In genomic region chr11:11864332-11864731, GRCh38 we compare ENCODE assay signal across 17 cellular contexts. TPM values are rescaled to one million over a fixed set of nuclear protein-coding genes. Genes with fewer than 3 reads are reported as not detected.
DNase-seq lines count a peak whose midpoint lies in the region; ATAC-seq and TF ChIP-seq lines count a peak whose summit lies in the region.
"Had no signal": no experiment of that assay in that cellular context is flagged by ENCODE, and none has a peak within 500 bp of the region (broad histone marks: within the 10 kb centered on the region; RNA-seq: fewer than 3 reads in every experiment).

No MANE protein-coding gene starts in this region.

- ATAC-seq in CD4-positive, CD25-positive, alpha-beta regulatory T cell (ENCODE audit: low read depth in 2 of 2) = no peak
- no peak for ATAC-seq in CD8-positive, alpha-beta T cell
- no peak for ATAC-seq in activated T-helper 17 cell treated with anti-CD3 and anti-CD28 coated beads, Interleukin-2, amount 50 U/mL, for 72 hours (replicated peaks)
- ATAC-seq in memory B cell (ENCODE audit: low read depth) (no peak), HG02840 (IDR thresholded peaks at IDR 0.05; ENCODE audit: low FRiP score, unreplicated experiment) (no peak), HG03571 (IDR thresholded peaks at IDR 0.05; ENCODE audit: unreplicated experiment) (no peak)

- H3K4me1 ChIP-seq in CD4-positive, CD25-positive, alpha-beta regulatory T cell (ENCODE audit: control insufficient read depth, insufficient read depth, low read length, poor library complexity, severe bottlenecking) = peaks cover 29% of the 10 kb centered on the region
- H3K4me1 ChIP-seq in CD8-positive, alpha-beta T cell (ENCODE audit: insufficient read depth, low read length) = peaks cover 32% of the 10 kb centered on the region

- H3K4me3 ChIP-seq in CD4-positive, CD25-positive, alpha-beta regulatory T cell (ENCODE audit: low read depth, low read length) = peak overlapping the region; percentile 52
- no peak overlapping the region for H3K4me3 ChIP-seq in CD8-positive, alpha-beta T cell (ENCODE audit: low read depth, low read length)
- H3K4me3 ChIP-seq: BLaER1, MG63 had no signal

- no peak for DNase-seq in CD4-positive, CD25-positive, alpha-beta regulatory T cell
- no peak for DNase-seq in CD8-positive, alpha-beta T cell
- no peak for DNase-seq in memory B cell (ENCODE audit: low spot score in 2 of 2)
- no peak for DNase-seq in HuH-7.5 (ENCODE audit: low spot score)
- DNase-seq: DMS79, IMR-90, Kasumi-1, MG63, NCI-H1092 treated with DMSO at 0.1 percent for 48 hours, NCI-H510A, NCI-H748 treated with DMSO at 0.1 percent for 48 hours, SHP77, SK-N-SH had no signal

- peaks cover 15% of the 10 kb centered on the region for H3K36me3 Mint-ChIP-seq in CD4-positive, CD25-positive, alpha-beta regulatory T cell
- H3K36me3 Mint-ChIP-seq in CD8-positive, alpha-beta T cell = peaks cover 20% of the 10 kb centered on the region
- peaks cover 5% of the 10 kb centered on the region for H3K36me3 Mint-ChIP-seq in activated T-helper 17 cell treated with anti-CD3 and anti-CD28 coated beads, Interleukin-2, amount 50 U/mL, for 72 hours (ENCODE audit: low read depth)
- H3K36me3 Mint-ChIP-seq in memory B cell = peaks cover 12% of the 10 kb centered on the region

- no peak for TF ChIP-seq CTCF in CD8-positive, alpha-beta T cell (IDR thresholded peaks at IDR 0.05)

- H3K4me3 Mint-ChIP-seq in CD4-positive, CD25-positive, alpha-beta regulatory T cell = peak overlapping the region in 2 of 4 donors; percentile 1 to 50
- H3K4me3 Mint-ChIP-seq in CD8-positive, alpha-beta T cell = peak overlapping the region; percentile 12
- peak overlapping the region; percentile 40 for H3K4me3 Mint-ChIP-seq in activated T-helper 17 cell treated with anti-CD3 and anti-CD28 coated beads, Interleukin-2, amount 50 U/mL, for 72 hours
- H3K4me3 Mint-ChIP-seq in memory B cell = no peak overlapping the region

- no peak overlapping the region for H3K27ac ChIP-seq in CD4-positive, CD25-positive, alpha-beta regulatory T cell (ENCODE audit: insufficient read depth, low read length, poor library complexity, severe bottlenecking)
- no peak overlapping the region for H3K27ac ChIP-seq in CD8-positive, alpha-beta T cell (ENCODE audit: low read depth, low read length)
- H3K27ac ChIP-seq: BLaER1 had no signal

- POLR2A ChIA-PET in CD8-positive, alpha-beta T cell (lab: Charles Lee) = interaction anchor here (0.8 kb wide), 1 partner anchor 21 kb away, joined by 7 read pairs; no protein-coding TSS in a partner anchor

- H3K36me3 ChIP-seq in CD4-positive, CD25-positive, alpha-beta regulatory T cell (ENCODE audit: control insufficient read depth, insufficient read depth, low read length) = no peaks in the 10 kb centered on the region
- H3K36me3 ChIP-seq in CD8-positive, alpha-beta T cell (ENCODE audit: insufficient read depth, low read length) = no peaks in the 10 kb centered on the region

- H3K9me3 ChIP-seq in CD4-positive, CD25-positive, alpha-beta regulatory T cell (ENCODE audit: control insufficient read depth in 2 of 2, low read length in 2 of 2) = no peaks in the 10 kb centered on the region
- H3K9me3 ChIP-seq in CD8-positive, alpha-beta T cell (ENCODE audit: low read length) = no peaks in the 10 kb centered on the region

- H3K27me3 Mint-ChIP-seq in CD4-positive, CD25-positive, alpha-beta regulatory T cell = no peaks in the 10 kb centered on the region
- H3K27me3 Mint-ChIP-seq in CD8-positive, alpha-beta T cell (ENCODE audit: low read depth) = no peaks in the 10 kb centered on the region
- H3K27me3 Mint-ChIP-seq in activated T-helper 17 cell treated with anti-CD3 and anti-CD28 coated beads, Interleukin-2, amount 50 U/mL, for 72 hours = no peaks in the 10 kb centered on the region
- no peaks in the 10 kb centered on the region for H3K27me3 Mint-ChIP-seq in memory B cell

- no peaks in the 10 kb centered on the region for H3K27me3 ChIP-seq in CD4-positive, CD25-positive, alpha-beta regulatory T cell (ENCODE audit: control insufficient read depth, insufficient read depth, low read length)
- H3K27me3 ChIP-seq in CD8-positive, alpha-beta T cell (ENCODE audit: insufficient read depth, low read length) = no peaks in the 10 kb centered on the region
- H3K27me3 ChIP-seq: BLaER1, MG63 had no signal

- no peak overlapping the region for H3K27ac Mint-ChIP-seq in CD4-positive, CD25-positive, alpha-beta regulatory T cell
- H3K27ac Mint-ChIP-seq in CD8-positive, alpha-beta T cell = peak overlapping the region; percentile 15
- no peak overlapping the region for H3K27ac Mint-ChIP-seq in activated T-helper 17 cell treated with anti-CD3 and anti-CD28 coated beads, Interleukin-2, amount 50 U/mL, for 72 hours
- H3K27ac Mint-ChIP-seq in memory B cell = peak overlapping the region; percentile 14

- H3K4me1 Mint-ChIP-seq in CD4-positive, CD25-positive, alpha-beta regulatory T cell = peaks cover 35 to 76% (median 59%) of the 10 kb centered on the region in 4 donors
- peaks cover 77% of the 10 kb centered on the region for H3K4me1 Mint-ChIP-seq in CD8-positive, alpha-beta T cell (ENCODE audit: low read depth)
- H3K4me1 Mint-ChIP-seq in activated T-helper 17 cell treated with anti-CD3 and anti-CD28 coated beads, Interleukin-2, amount 50 U/mL, for 72 hours = peaks cover 31% of the 10 kb centered on the region
- peaks cover 35% of the 10 kb centered on the region for H3K4me1 Mint-ChIP-seq in memory B cell

- CTCF ChIA-PET in CD8-positive, alpha-beta T cell (lab: Charles Lee) = interaction anchor here (0.9 to 1.8 kb wide), 3 partner anchors 13 to 24 kb away, joined by 3 to 8 read pairs (median 4); no protein-coding TSS in a partner anchor

- H3K9me3 Mint-ChIP-seq in CD4-positive, CD25-positive, alpha-beta regulatory T cell = peaks cover 0 to 10% (median 1%) of the 10 kb centered on the region in 7 donors
- H3K9me3 Mint-ChIP-seq in CD8-positive, alpha-beta T cell = peaks cover 3% of the 10 kb centered on the region
- H3K9me3 Mint-ChIP-seq in activated T-helper 17 cell treated with anti-CD3 and anti-CD28 coated beads, Interleukin-2, amount 50 U/mL, for 72 hours = no peaks in the 10 kb centered on the region
- H3K9me3 Mint-ChIP-seq in memory B cell = peaks cover 4% of the 10 kb centered on the region

- intact Hi-C loops in CD8-positive, alpha-beta T cell (cut with DNase I, micrococcal nuclease) = loop anchor here in 1 of 2 experiments (2.0 kb wide), 1 partner anchor 16 kb away; no protein-coding TSS in a partner anchor

RNA-seq across cellular contexts. Expression of gene USP47, which starts 22.6 kb away (rescaled TPM):
- total RNA-seq in CD4-positive, CD25-positive, alpha-beta regulatory T cell = 79.0 TPM
- polyA plus RNA-seq in CD4-positive, CD25-positive, alpha-beta regulatory T cell = 10 to 100 TPM; 35.7 to 50.1 (median 39.5) TPM
- 100 to 1,000 TPM in 1 of 2 experiments, 10 to 100 TPM in 1; 93.4 to 100 TPM for total RNA-seq in CD8-positive, alpha-beta T cell
- total RNA-seq in activated T-helper 17 cell treated with anti-CD3 and anti-CD28 coated beads, Interleukin-2, amount 50 U/mL, for 72 hours = 10 to 100 TPM; 37.1 to 58.2 TPM

Comparison
In these comparisons a context has a peak if more than half of its experiments do, and no peak if none do; other contexts are left out.
1. H3K27ac Mint-ChIP-seq: peak in CD8-positive, alpha-beta T cell (single experiment) and memory B cell (single experiment); none in CD4-positive, CD25-positive, alpha-beta regulatory T cell (0 of 3) and activated T-helper 17 cell treated with anti-CD3 and anti-CD28 coated beads, Interleukin-2, amount 50 U/mL, for 72 hours (single experiment).